Comparison of ENCODE assay signal across 14 cellular contexts in the genomic region with DNA sequence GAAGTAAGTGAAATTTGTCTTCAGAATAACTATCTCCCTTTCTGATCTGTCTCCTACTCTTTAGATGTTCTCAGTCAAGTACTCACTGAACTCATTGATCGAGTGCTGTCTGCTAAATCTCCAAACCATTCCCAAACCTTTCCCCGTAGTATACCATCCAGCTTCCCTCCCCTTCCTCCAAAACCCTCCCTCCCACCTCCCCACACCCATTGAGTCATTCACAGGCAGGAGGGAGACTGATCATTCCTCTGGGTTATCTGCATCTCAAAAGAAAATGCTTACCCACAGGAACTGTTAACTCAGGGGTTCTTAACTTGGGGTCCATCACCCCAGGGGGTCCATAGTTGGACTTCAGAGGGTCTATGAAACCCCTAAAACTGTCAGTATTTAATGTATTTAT. TPM values are rescaled to one million over a fixed set of nuclear protein-coding genes. Genes with fewer than 3 reads are reported as not detected.
DNase-seq lines count a peak whose midpoint lies in the region; ATAC-seq and TF ChIP-seq lines count a peak whose summit lies in the region.
"Had no signal": no experiment of that assay in that cellular context is flagged by ENCODE, and none has a peak within 500 bp of the region (broad histone marks: within the 10 kb centered on the region; RNA-seq: fewer than 3 reads in every experiment).

No MANE protein-coding gene starts in this region.

- no peaks in the 10 kb centered on the region for H3K27me3 Mint-ChIP-seq in WTC11 (ENCODE audit: low read depth)
- H3K27me3 Mint-ChIP-seq: activated naive CD8-positive, alpha-beta T cell treated with anti-CD3 and anti-CD28 coated beads for 36 hours; CD4-positive, alpha-beta T cell had no signal

- H3K27ac ChIP-seq in HEK293 (ENCODE audit: extremely low read depth, low read depth, low read length): no peak overlapping the region
- H3K27ac ChIP-seq: neutrophil, uterus had no signal

- H3K36me3 Mint-ChIP-seq in WTC11: peaks cover 11% of the 10 kb centered on the region
- H3K36me3 Mint-ChIP-seq: activated naive CD8-positive, alpha-beta T cell treated with anti-CD3 and anti-CD28 coated beads for 36 hours; IgD-negative memory B cell had no signal

- TF ChIP-seq CTCF in HEK293 (tag by site-specific recombination; IDR thresholded peaks at IDR 0.05) (no peak), WTC11 (IDR thresholded peaks at IDR 0.05) (no peak)

- CTCF ChIA-PET in HEK293 (lab: Yijun Ruan, JAX) (interaction anchor here (0.6 to 4.3 kb wide), 14 partner anchors 10 to 632 kb away, joined by 3 to 34 read pairs (median 6); partner anchors contain the start of gene SLC25A28), WTC11 (lab: Charles Lee) (interaction anchor here (0.7 to 2.3 kb wide), 9 partner anchors 11 to 219 kb away, joined by 3 to 15 read pairs (median 5); partner anchors contain the start of genes CNNM1 and GOT1)

- DNase-seq in A172 (ENCODE audit: low spot score) (peak; percentile 25), WTC11 (ENCODE audit: low spot score) (peak; percentile 24), iPS-NIHi7 (ENCODE audit: extremely low spot score) (peak; percentile 64), NCI-H1436 (lab: John Stamatoyannopoulos, UW) (no peak), NCI-H2171 (lab: John Stamatoyannopoulos, UW) (no peak), NCI-H2171 treated with DMSO at 0.1 percent for 48 hours (lab: John Stamatoyannopoulos, UW) (no peak)
- no peak for DNase-seq in NK-92 treated with Interleukin-12 subunit alpha and Interleukin-12 subunit beta, amount 100 ng/mL, for 24 hours (lab: John Stamatoyannopoulos, UW)

- POLR2A ChIA-PET in HEK293 (lab: Yijun Ruan, JAX) (interaction anchor here (1.3 kb wide), 1 partner anchor 38 kb away, joined by 6 read pairs; the partner anchor contains the start of gene GOT1), WTC11 (lab: Charles Lee) (interaction anchor here (0.7 kb wide), 1 partner anchor 38 kb away, joined by 5 read pairs; the partner anchor contains the start of gene GOT1)

- no peaks in the 10 kb centered on the region for H3K9me3 Mint-ChIP-seq in WTC11
- H3K9me3 Mint-ChIP-seq: activated naive CD8-positive, alpha-beta T cell treated with anti-CD3 and anti-CD28 coated beads for 36 hours; CD4-positive, alpha-beta T cell; IgD-negative memory B cell had no signal

- H3K27ac Mint-ChIP-seq in WTC11: peak overlapping the region; percentile 47; the same call in 1 of the 2 replicates
- H3K27ac Mint-ChIP-seq: activated naive CD8-positive, alpha-beta T cell treated with anti-CD3 and anti-CD28 coated beads for 36 hours; CD4-positive, alpha-beta T cell; IgD-negative memory B cell had no signal

- peaks cover 46% of the 10 kb centered on the region for H3K4me1 Mint-ChIP-seq in WTC11

- H3K4me1 ChIP-seq in HEK293 (ENCODE audit: control insufficient read depth, insufficient read depth, low read length): peaks cover 19% of the 10 kb centered on the region
- H3K4me1 ChIP-seq: uterus had no signal

- no peaks in the 10 kb centered on the region for H3K9me3 ChIP-seq in HEK293 (ENCODE audit: control insufficient read depth, insufficient read depth, low read depth, low read length)
- H3K9me3 ChIP-seq: neutrophil, right lobe of liver, uterus had no signal

- ATAC-seq in WTC11: peak; percentile 74

- peak overlapping the region; percentile 70 for H3K4me3 Mint-ChIP-seq in WTC11
- H3K4me3 Mint-ChIP-seq: activated naive CD8-positive, alpha-beta T cell treated with anti-CD3 and anti-CD28 coated beads for 36 hours; CD4-positive, alpha-beta T cell; IgD-negative memory B cell had no signal

- peaks cover 18 to 26% of the 10 kb centered on the region in 2 experiments for H3K36me3 ChIP-seq in HEK293 (ENCODE audit: control insufficient read depth in 2 of 2, insufficient read depth in 1 of 2, low read length in 2 of 2)
- H3K36me3 ChIP-seq: uterus had no signal

- no peak overlapping the region for H3K4me3 ChIP-seq in HEK293 (ENCODE audit: low read depth, low read length)
- H3K4me3 ChIP-seq: right lobe of liver, uterus had no signal

TF ChIP-seq in HEK293, 187 proteins besides CTCF, POLR2A, EP300 and RAD21 (continues in another document):
- no peak for TF ChIP-seq ZNF626 (tag by site-specific recombination; IDR thresholded peaks at IDR 0.05)
- TF ChIP-seq ZFP69B (tag by site-specific recombination; IDR thresholded peaks at IDR 0.05): no peak
- TF ChIP-seq ZNF23 (tag by site-specific recombination; IDR thresholded peaks at IDR 0.05; ENCODE audit: borderline replicate concordance): no peak
- no peak for TF ChIP-seq BCL11B (tag by site-specific recombination; IDR thresholded peaks at IDR 0.05; ENCODE audit: low read depth)
- TF ChIP-seq ZBTB21 (tag by site-specific recombination; IDR thresholded peaks at IDR 0.05): no peak
- TF ChIP-seq ZNF639 (tag by site-specific recombination; IDR thresholded peaks at IDR 0.05): peak; percentile 13; the same call in 1 of the 2 replicates
- TF ChIP-seq OSR2 (tag by site-specific recombination; IDR thresholded peaks at IDR 0.05): no peak
- TF ChIP-seq ZNF48 (tag by site-specific recombination; IDR thresholded peaks at IDR 0.05): no peak
- TF ChIP-seq ZEB2 (tag by site-specific recombination; IDR thresholded peaks at IDR 0.05): no peak
- no peak for TF ChIP-seq GLI4 (tag by site-specific recombination; IDR thresholded peaks at IDR 0.05)
- TF ChIP-seq, protein P1, sequence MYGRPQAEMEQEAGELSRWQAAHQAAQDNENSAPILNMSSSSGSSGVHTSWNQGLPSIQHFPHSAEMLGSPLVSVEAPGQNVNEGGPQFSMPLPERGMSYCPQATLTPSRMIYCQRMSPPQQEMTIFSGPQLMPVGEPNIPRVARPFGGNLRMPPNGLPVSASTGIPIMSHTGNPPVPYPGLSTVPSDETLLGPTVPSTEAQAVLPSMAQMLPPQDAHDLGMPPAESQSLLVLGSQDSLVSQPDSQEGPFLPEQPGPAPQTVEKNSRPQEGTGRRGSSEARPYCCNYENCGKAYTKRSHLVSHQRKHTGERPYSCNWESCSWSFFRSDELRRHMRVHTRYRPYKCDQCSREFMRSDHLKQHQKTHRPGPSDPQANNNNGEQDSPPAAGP (tag by site-specific recombination; IDR thresholded peaks at IDR 0.05): 0 out of 2 replicates have a peak, but pooled peaks have one; percentile 10
- no peak for TF ChIP-seq ZNF747 (tag by site-specific recombination; IDR thresholded peaks at IDR 0.05)
- TF ChIP-seq ZNF394 (tag by site-specific recombination; IDR thresholded peaks at IDR 0.05; ENCODE audit: borderline replicate concordance): no peak
- no peak for TF ChIP-seq MYNN (tag by site-specific recombination; IDR thresholded peaks at IDR 0.05; ENCODE audit: borderline replicate concordance)

TF ChIP-seq in WTC11, 78 proteins besides CTCF, POLR2A, EP300 and RAD21:
- TF ChIP-seq TEAD1 (CRISPR knock-in tag; IDR thresholded peaks at IDR 0.05): no peak
- TF ChIP-seq ETV6 (CRISPR knock-in tag; IDR thresholded peaks at IDR 0.05): no peak
- no peak for TF ChIP-seq RELA (CRISPR knock-in tag; IDR thresholded peaks at IDR 0.05; ENCODE audit: borderline replicate concordance)
- no peak for TF ChIP-seq ESRRA (CRISPR knock-in tag; IDR thresholded peaks at IDR 0.05; ENCODE audit: borderline replicate concordance)
- TF ChIP-seq, protein P2, sequence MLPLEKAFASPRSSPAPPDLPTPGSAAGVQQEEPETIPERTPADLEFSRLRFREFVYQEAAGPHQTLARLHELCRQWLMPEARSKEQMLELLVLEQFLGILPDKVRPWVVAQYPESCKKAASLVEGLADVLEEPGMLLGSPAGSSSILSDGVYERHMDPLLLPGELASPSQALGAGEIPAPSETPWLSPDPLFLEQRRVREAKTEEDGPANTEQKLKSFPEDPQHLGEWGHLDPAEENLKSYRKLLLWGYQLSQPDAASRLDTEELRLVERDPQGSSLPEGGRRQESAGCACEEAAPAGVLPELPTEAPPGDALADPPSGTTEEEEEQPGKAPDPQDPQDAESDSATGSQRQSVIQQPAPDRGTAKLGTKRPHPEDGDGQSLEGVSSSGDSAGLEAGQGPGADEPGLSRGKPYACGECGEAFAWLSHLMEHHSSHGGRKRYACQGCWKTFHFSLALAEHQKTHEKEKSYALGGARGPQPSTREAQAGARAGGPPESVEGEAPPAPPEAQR (CRISPR knock-in tag; IDR thresholded peaks at IDR 0.05): no peak

RNA-seq across cellular contexts. Expression of gene GOT1, which starts 37.4 kb away (rescaled TPM):
- total RNA-seq in A172 (2014; rRNA removed; shearing (Covaris generic)): 33.6 and 35.4 TPM in 2 replicates
- total RNA-seq in WTC11 (2021): 52.9 to 56.8 TPM (median 54.8 TPM) in 3 replicates

Comparison
In these comparisons a context has a peak if more than half of its experiments do, and no peak if none do; other contexts are left out.
1. DNase-seq: peak in A172 (single experiment), WTC11 (single experiment) and iPS-NIHi7 (single experiment); none in NK-92 treated with Interleukin-12 subunit alpha and Interleukin-12 subunit beta, amount 100 ng/mL, for 24 hours (single experiment), NCI-H1436 (single experiment), NCI-H2171 (single experiment) and NCI-H2171 treated with DMSO at 0.1 percent for 48 hours (single experiment).